1 cellular context compared by ENCODE assay signal in the genomic region with DNA sequence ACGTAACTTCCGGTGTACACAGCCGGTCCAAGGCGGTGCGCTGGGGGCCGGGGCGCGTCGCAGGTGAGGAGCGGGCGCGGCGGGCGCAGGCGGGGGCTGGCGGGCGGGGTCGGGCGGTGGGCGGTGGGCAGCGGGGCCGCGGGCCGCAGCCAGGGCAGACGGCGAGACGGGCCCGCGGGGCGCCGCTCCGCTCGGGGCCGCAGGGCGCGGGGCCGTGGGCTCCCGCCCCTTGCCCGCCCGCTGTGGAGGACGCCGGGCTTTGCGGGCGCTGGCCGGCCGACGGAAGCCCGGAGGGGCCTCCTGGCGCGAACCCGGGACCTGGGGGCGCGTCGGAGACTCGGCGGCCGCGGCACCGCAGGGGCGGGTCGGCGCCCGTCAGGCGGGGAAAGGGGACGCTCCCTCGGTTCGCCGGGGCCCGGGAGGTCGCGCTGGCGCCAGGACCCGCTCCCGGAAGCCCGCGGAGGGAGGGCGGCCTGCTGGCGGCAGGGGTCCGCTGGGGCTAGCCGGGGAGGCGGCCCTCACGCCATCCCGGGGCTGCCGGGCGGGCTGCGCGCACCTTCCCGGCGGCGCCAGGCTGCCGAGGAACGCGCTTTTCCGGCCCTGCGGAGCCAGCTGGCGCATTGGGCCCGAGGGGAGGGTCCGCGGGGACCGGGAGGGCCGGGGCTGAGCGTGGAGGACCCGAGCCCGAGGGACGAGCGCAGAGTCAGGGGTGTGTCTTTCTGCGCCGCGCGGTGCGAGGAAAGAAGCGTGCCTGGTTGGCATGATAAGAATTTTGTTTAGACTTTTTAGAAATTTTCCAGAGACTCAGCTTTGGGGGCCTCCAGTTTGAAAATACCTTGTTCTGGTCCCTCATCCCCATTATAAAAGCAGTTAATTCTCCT.
TF ChIP-seq lines count a peak whose summit lies in the region.

A gene with protein sequence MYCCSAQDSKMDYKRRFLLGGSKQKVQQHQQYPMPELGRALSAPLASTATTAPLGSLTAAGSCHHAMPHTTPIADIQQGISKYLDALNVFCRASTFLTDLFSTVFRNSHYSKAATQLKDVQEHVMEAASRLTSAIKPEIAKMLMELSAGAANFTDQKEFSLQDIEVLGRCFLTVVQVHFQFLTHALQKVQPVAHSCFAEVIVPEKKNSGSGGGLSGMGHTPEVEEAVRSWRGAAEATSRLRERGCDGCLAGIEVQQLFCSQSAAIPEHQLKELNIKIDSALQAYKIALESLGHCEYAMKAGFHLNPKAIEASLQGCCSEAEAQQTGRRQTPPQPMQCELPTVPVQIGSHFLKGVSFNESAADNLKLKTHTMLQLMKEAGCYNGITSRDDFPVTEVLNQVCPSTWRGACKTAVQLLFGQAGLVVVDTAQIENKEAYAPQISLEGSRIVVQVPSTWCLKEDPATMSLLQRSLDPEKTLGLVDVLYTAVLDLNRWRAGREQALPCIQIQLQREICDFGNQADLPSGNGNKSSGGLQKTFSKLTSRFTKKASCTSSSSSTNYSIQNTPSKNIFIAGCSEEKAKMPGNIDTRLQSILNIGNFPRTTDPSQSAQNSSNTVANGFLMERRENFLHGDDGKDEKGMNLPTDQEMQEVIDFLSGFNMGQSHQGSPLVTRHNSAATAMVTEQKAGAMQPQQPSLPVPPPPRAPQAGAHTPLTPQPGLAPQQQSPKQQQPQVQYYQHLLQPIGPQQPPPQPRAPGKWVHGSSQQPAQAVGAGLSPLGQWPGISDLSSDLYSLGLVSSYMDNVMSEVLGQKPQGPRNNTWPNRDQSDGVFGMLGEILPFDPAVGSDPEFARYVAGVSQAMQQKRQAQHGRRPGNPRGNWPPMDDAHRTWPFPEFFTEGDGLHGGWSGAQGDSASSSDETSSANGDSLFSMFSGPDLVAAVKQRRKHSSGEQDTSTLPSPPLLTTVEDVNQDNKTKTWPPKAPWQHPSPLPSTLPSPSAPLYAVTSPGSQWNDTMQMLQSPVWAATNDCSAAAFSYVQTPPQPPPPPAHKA (N-terminal part only) (plus strand): TSS at position 3 of the 881 bp plus-strand sequence. CDS start 45,920 bp downstream, outside the sequence.

TF ChIP-seq in GM12878, 131 proteins besides CTCF, POLR2A, EP300 and RAD21 (continued from another document):
- TF ChIP-seq PRDM15 (CRISPR knock-in tag; IDR thresholded peaks at IDR 0.05) (no peak), NKRF (conservative IDR thresholded peaks at IDR 0.05) (peak; percentile 76), YY1 (IDR thresholded peaks at IDR 0.05; ENCODE audit: low read depth, low read length) (no peak; the same call in 1 of the 2 replicates), MTA2 (IDR thresholded peaks at IDR 0.05; ENCODE audit: low read depth) (no peak), ZNF24 (IDR thresholded peaks at IDR 0.05) (no peak), NR2F1 (conservative IDR thresholded peaks at IDR 0.05) (peak; percentile 67), PAX5 (IDR thresholded peaks at IDR 0.05; ENCODE audit: borderline replicate concordance, low read depth, low read length) (no peak), JUND (IDR thresholded peaks at IDR 0.05; ENCODE audit: low read depth, low read length) (no peak), GABPA (IDR thresholded peaks at IDR 0.05; ENCODE audit: low read depth) (no peak; the same call in 1 of the 2 replicates), SMAD1 (IDR thresholded peaks at IDR 0.05; ENCODE audit: low read depth, partially characterized antibody) (no peak), SUZ12 (IDR thresholded peaks at IDR 0.05; ENCODE audit: unreplicated experiment) (no peak), ZBED1 (IDR thresholded peaks at IDR 0.05; ENCODE audit: borderline replicate concordance) (no peak), KDM1A (IDR thresholded peaks at IDR 0.05; ENCODE audit: borderline replicate concordance) (no peak), IKZF1 (conservative IDR thresholded peaks at IDR 0.05) (peak; percentile 68), TCF7 (IDR thresholded peaks at IDR 0.05; ENCODE audit: borderline replicate concordance) (no peak), MYB (IDR thresholded peaks at IDR 0.05; ENCODE audit: borderline replicate concordance, low read depth, low read length) (no peak), KLF5 (IDR thresholded peaks at IDR 0.05; ENCODE audit: partially characterized antibody) (peak; percentile 41), BHLHE40 (IDR thresholded peaks at IDR 0.05; ENCODE audit: borderline replicate concordance in 1 of 2, low read depth in 2 of 2, low read length in 1 of 2) (peak in 1 of 2 experiments; percentile 34; a peak in 1 of 4 replicates), PAX8 (IDR thresholded peaks at IDR 0.05) (no peak), EZH2 (IDR thresholded peaks at IDR 0.05; ENCODE audit: borderline replicate concordance, control insufficient read depth, low read depth, low read length) (no peak), ZNF207 (IDR thresholded peaks at IDR 0.05; ENCODE audit: borderline replicate concordance) (0 out of 2 replicates have a peak, but pooled peaks have one; percentile 69), BACH1 (IDR thresholded peaks at IDR 0.05; ENCODE audit: borderline replicate concordance) (peak; percentile 73), LARP7 (IDR thresholded peaks at IDR 0.05) (peak; percentile 91), SMARCA5 (IDR thresholded peaks at IDR 0.05) (0 out of 2 replicates have a peak, but pooled peaks have one; percentile 80), NRF1 (conservative IDR thresholded peaks at IDR 0.05; ENCODE audit: low read depth, low read length) (no peak), NFXL1 (IDR thresholded peaks at IDR 0.05; ENCODE audit: borderline replicate concordance) (no peak), NBN (IDR thresholded peaks at IDR 0.05) (no peak), ZBTB4 (CRISPR knock-in tag; IDR thresholded peaks at IDR 0.05) (no peak), SMAD5 (IDR thresholded peaks at IDR 0.05; ENCODE audit: low read depth) (no peak), POU2F2 (IDR thresholded peaks at IDR 0.05; ENCODE audit: borderline replicate concordance, low read depth, low read length) (no peak), ATF3 (IDR thresholded peaks at IDR 0.05; ENCODE audit: borderline replicate concordance, extremely low read depth, low read depth, low read length) (no peak), IRF3 (IDR thresholded peaks at IDR 0.05) (no peak), CBX5 (IDR thresholded peaks at IDR 0.05; ENCODE audit: low read depth) (no peak)
- TF ChIP-seq, protein P1, sequence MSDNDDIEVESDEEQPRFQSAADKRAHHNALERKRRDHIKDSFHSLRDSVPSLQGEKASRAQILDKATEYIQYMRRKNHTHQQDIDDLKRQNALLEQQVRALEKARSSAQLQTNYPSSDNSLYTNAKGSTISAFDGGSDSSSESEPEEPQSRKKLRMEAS (IDR thresholded peaks at IDR 0.05; ENCODE audit: low read depth, low read length) = peak; percentile 55
